19 cellular contexts compared by ENCODE assay signal in the genomic region with DNA sequence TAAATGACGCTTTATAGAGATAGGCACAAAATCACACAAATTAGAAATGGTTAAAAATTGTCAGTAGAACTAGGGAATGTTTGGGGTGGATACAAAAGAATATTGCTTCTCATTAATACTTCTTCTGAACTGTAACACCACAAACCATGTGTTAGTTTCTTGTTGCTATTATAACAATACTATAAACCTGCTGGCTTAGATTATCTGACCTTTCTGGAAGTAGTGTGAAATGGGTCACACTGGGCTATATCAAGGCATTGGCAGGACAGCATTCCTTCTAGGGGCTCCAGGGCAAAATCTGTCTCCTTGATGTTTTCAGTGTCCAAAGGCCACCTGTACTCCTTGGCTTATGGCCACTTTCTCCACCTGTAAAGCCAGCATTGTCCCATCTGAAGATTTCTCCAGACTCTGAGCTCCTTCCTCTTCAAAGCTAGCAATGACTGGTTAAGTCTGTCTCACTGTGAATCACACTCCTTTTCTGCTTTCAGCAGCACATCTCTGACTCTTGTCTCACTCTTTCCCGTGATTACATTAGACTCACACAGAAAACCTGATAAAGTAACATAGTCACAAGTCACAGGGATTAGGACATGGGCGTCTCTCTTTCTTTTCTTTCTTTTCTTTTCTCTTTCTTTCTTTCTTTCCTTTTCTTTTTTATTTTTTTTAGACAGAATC.
"Had no signal": no experiment of that assay in that cellular context is flagged by ENCODE, and none has a peak within 500 bp of the region (broad histone marks: within the 10 kb centered on the region; RNA-seq: fewer than 3 reads in every experiment).

No MANE protein-coding gene starts in this region.

- H3K4me3 Mint-ChIP-seq: activated CD8-positive, alpha-beta T cell treated with anti-CD3 and anti-CD28 coated beads for 36 hours; activated naive CD4-positive, alpha-beta T cell treated with anti-CD3 and anti-CD28 coated beads, Interleukin-2, amount 10 ng/mL, durations not matched to agents 7 days and 5 days; activated naive CD8-positive, alpha-beta T cell treated with anti-CD3 and anti-CD28 coated beads for 36 hours; activated T-cell treated with anti-CD3 and anti-CD28 coated beads, Interleukin-2, amount 50 U/mL, for 72 hours; IgD-negative memory B cell; T-cell had no signal

- ATAC-seq: activated CD8-positive, alpha-beta T cell treated with anti-CD3 and anti-CD28 coated beads for 36 hours; T-cell had no signal

- H3K9me3 Mint-ChIP-seq: activated naive CD4-positive, alpha-beta T cell treated with anti-CD3 and anti-CD28 coated beads, Interleukin-2, amount 10 ng/mL, durations not matched to agents 7 days and 5 days had no signal

- H3K27ac Mint-ChIP-seq: activated CD8-positive, alpha-beta T cell treated with anti-CD3 and anti-CD28 coated beads for 36 hours; activated naive CD4-positive, alpha-beta T cell treated with anti-CD3 and anti-CD28 coated beads, Interleukin-2, amount 10 ng/mL, durations not matched to agents 7 days and 5 days; activated naive CD8-positive, alpha-beta T cell treated with anti-CD3 and anti-CD28 coated beads for 36 hours; activated T-cell treated with anti-CD3 and anti-CD28 coated beads, Interleukin-2, amount 50 U/mL, for 72 hours; activated T-helper 2 cell treated with anti-CD3 and anti-CD28 coated beads, Interferon-gamma antibody, Interleukin-2, Interleukin-4, amounts not matched to agents 10 μg/mL and 5 μg/mL and 100 μg/mL, durations not matched to agents 14 hours and 24 hours and 36 hours; IgD-negative memory B cell; T-cell had no signal

- DNase-seq: activated CD4-positive, CD25-positive, alpha-beta regulatory T cell; activated CD8-positive, alpha-beta memory T cell treated with anti-CD3 and anti-CD28 coated beads, Interleukin-2, amount 50 U/mL, for 4 hours; activated CD8-positive, alpha-beta T cell treated with anti-CD3 and anti-CD28 coated beads for 36 hours; activated gamma-delta T cell treated with Interleukin-2 at 50 U/mL for 16 hours; activated naive CD4-positive, alpha-beta T cell treated with anti-CD3 and anti-CD28 coated beads, Interleukin-2, amount 10 ng/mL, durations not matched to agents 7 days and 5 days; activated naive CD8-positive, alpha-beta T cell treated with anti-CD3 and anti-CD28 coated beads for 36 hours; activated T-cell treated with anti-CD3 and anti-CD28 coated beads, Interleukin-2, amount 50 U/mL, for 72 hours; KG1; NCI-H1092 treated with DMSO at 0.1 percent for 48 hours; NCI-H1417 treated with DMSO at 0.1 percent for 48 hours; NCI-H1694 treated with DMSO at 0.1 percent for 48 hours; NCI-H2029 treated with DMSO at 0.1 percent for 48 hours; NCI-H524; SIG-M5; T-cell; T-helper 2 cell; T1000 had no signal

- H3K27me3 Mint-ChIP-seq: activated naive CD4-positive, alpha-beta T cell treated with anti-CD3 and anti-CD28 coated beads, Interleukin-2, amount 10 ng/mL, durations not matched to agents 7 days and 5 days; activated naive CD8-positive, alpha-beta T cell treated with anti-CD3 and anti-CD28 coated beads for 36 hours had no signal

- H3K36me3 Mint-ChIP-seq: activated naive CD4-positive, alpha-beta T cell treated with anti-CD3 and anti-CD28 coated beads, Interleukin-2, amount 10 ng/mL, durations not matched to agents 7 days and 5 days; T-cell had no signal

- H3K4me1 Mint-ChIP-seq: activated naive CD4-positive, alpha-beta T cell treated with anti-CD3 and anti-CD28 coated beads, Interleukin-2, amount 10 ng/mL, durations not matched to agents 7 days and 5 days; activated naive CD8-positive, alpha-beta T cell treated with anti-CD3 and anti-CD28 coated beads for 36 hours; IgD-negative memory B cell; T-cell had no signal
